14 cellular contexts compared by ENCODE assay signal in the genomic region with DNA sequence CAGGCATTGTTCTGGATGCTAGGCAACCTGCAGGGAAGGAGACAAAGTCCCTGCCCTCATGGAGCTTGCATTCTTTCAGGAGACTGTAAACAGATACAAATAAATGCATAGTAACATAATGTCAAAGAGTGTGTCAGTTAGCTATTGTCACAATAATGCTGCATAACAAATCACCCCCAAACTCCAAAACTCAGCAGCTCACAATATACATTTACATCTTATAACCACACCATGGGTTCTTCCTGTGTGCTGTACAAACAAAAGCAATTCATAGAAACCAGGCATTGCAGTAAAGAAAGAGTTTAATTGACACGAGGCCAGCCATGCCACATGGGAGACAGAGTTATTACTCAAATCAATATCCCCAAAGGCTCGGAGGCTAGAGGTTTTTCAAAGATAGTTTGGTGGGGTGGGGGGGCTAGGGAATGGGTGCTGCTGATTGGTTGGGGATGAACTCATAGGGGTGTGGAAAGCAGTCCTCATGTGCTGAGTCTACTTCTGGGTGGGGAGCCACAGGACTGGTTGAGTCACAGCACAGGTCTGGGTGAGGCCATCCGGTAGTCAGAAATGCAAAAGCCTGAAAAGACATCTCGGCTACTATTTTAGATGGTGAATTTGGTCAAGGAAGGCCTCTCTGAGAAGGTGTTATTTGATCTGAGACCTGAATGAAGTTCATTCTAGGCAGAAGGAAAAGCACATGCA.
DNase-seq lines count a peak whose midpoint lies in the region; ATAC-seq and TF ChIP-seq lines count a peak whose summit lies in the region.
"Had no signal": no experiment of that assay in that cellular context is flagged by ENCODE, and none has a peak within 500 bp of the region (broad histone marks: within the 10 kb centered on the region; RNA-seq: fewer than 3 reads in every experiment).

No MANE protein-coding gene starts in this region.

- 92% methylated on average over 2 of the region's 4 CpGs for WGBS in mammary epithelial cell (ENCODE audit: low coverage, missing lambda C conversion rate)

- dilution Hi-C loops in mammary epithelial cell (cut with HindIII; ENCODE audit: low sequenced_read_pairs), result no loop called here

- no peak for TF ChIP-seq CTCF in Calu3 (IDR thresholded peaks at IDR 0.05; ENCODE audit: unreplicated experiment)
- TF ChIP-seq CTCF in mammary epithelial cell (conservative IDR thresholded peaks at IDR 0.05 in 1 of 2, IDR thresholded peaks at IDR 0.05 in 1 of 2; ENCODE audit: extremely low read depth in 1 of 2, insufficient read depth in 1 of 2, low read depth in 1 of 2, low read length in 2 of 2), result no peak
- TF ChIP-seq CTCF in nephron (IDR thresholded peaks at IDR 0.05; ENCODE audit: unreplicated experiment in 3 of 3), result no peak
- TF ChIP-seq CTCF in dorsolateral prefrontal cortex (IDR thresholded peaks at IDR 0.05 in 54 of 56, conservative IDR thresholded peaks at IDR 0.05 in 2 of 56; ENCODE audit: low read depth in 1 of 56, partially characterized antibody in 56 of 56), result no peak

- no peaks in the 10 kb centered on the region for H3K9me3 ChIP-seq in mammary epithelial cell (replicated peaks; ENCODE audit: insufficient read depth, low read length)

- H3K27me3 ChIP-seq in mammary epithelial cell (ENCODE audit: insufficient read depth, low read length) (no peaks in the 10 kb centered on the region), dorsolateral prefrontal cortex (no peaks in the 10 kb centered on the region)
- H3K27me3 ChIP-seq: brain microvascular endothelial cell, right atrium auricular region had no signal

- peak overlapping the region; percentile 94 for H3K27ac Mint-ChIP-seq in Calu3 (ENCODE audit: unreplicated experiment)
- H3K27ac Mint-ChIP-seq in nephron, result peak overlapping the region; percentile 56 to 86 (median 80)

- CTCF ChIA-PET in Calu3 (lab: Charles Lee), result interaction anchor here (0.6 to 1.3 kb wide), 3 partner anchors 51 to 88 kb away, joined by 3 to 5 read pairs (median 3); partner anchors contain the start of genes IQCK and KNOP1
- CTCF ChIA-PET in mammary epithelial cell (lab: Charles Lee; ENCODE audit: low non-redundant PET), result no interaction called here

- peak overlapping the region; percentile 20 for H3K4me3 Mint-ChIP-seq in activated T-cell treated with anti-CD3 and anti-CD28 coated beads, Interleukin-2, amount 50 U/mL, for 4 hours
- peak overlapping the region; percentile 40 for H3K4me3 Mint-ChIP-seq in Calu3 (ENCODE audit: low read depth, unreplicated experiment)
- no peak overlapping the region for H3K4me3 Mint-ChIP-seq in nephron
- H3K4me3 Mint-ChIP-seq: dendritic cell treated with granulocyte-macrophage colony-stimulating factor and Interleukin-4, amounts not matched to agents 40 ng/mL and 50 ng/mL, for 4 days; mesothelial cell of epicardium had no signal

- no peak overlapping the region for H3K4me2 ChIP-seq in mammary epithelial cell (ENCODE audit: insufficient read depth, low read depth, low read length)

- no peaks in the 10 kb centered on the region for H4K20me1 ChIP-seq in mammary epithelial cell (ENCODE audit: insufficient read depth, low read length)

- no peak overlapping the region for H2AFZ ChIP-seq in mammary epithelial cell (ENCODE audit: low read depth, low read length)

- H3K4me1 ChIP-seq in mammary epithelial cell (ENCODE audit: insufficient read depth, low read length), result peaks cover 7% of the 10 kb centered on the region

- in situ Hi-C loops in mammary epithelial cell (cut with MboI; ENCODE audit: low sequenced_read_pairs in 2 of 2), result no loop called here

- no peaks in the 10 kb centered on the region for H3K27me3 Mint-ChIP-seq in activated T-cell treated with anti-CD3 and anti-CD28 coated beads, Interleukin-2, amount 50 U/mL, for 4 hours (ENCODE audit: low read depth)
- no peaks in the 10 kb centered on the region for H3K27me3 Mint-ChIP-seq in Calu3 (ENCODE audit: unreplicated experiment)
- H3K27me3 Mint-ChIP-seq in nephron (ENCODE audit: low read depth), result no peaks in the 10 kb centered on the region
- H3K27me3 Mint-ChIP-seq: dendritic cell treated with granulocyte-macrophage colony-stimulating factor and Interleukin-4, amounts not matched to agents 40 ng/mL and 50 ng/mL, for 4 days had no signal

- H3K36me3 ChIP-seq in mammary epithelial cell (ENCODE audit: insufficient read depth, low read length), result no peaks in the 10 kb centered on the region
- H3K36me3 ChIP-seq: brain microvascular endothelial cell, right atrium auricular region had no signal

- intact Hi-C loops in Calu3 (cut with micrococcal nuclease; ENCODE audit: unreplicated experiment), result no loop called here
- intact Hi-C loops in mammary epithelial cell (cut with micrococcal nuclease), result no loop called here
- intact Hi-C loops in dorsolateral prefrontal cortex (cut with DNase I), result no loop called here

- H3K4me1 Mint-ChIP-seq in activated T-cell treated with anti-CD3 and anti-CD28 coated beads, Interleukin-2, amount 50 U/mL, for 4 hours (ENCODE audit: low read depth), result peaks cover 19% of the 10 kb centered on the region
- H3K4me1 Mint-ChIP-seq in Calu3 (ENCODE audit: low read depth, unreplicated experiment) (peaks cover 59% of the 10 kb centered on the region), nephron (peaks cover 26% of the 10 kb centered on the region)

- no peak for ATAC-seq in activated T-cell treated with anti-CD3 and anti-CD28 coated beads, Interleukin-2, amount 50 U/mL, for 4 hours

- H3K9me3 Mint-ChIP-seq in activated T-cell treated with anti-CD3 and anti-CD28 coated beads, Interleukin-2, amount 50 U/mL, for 4 hours, result peaks cover 11% of the 10 kb centered on the region
- peaks cover 4% of the 10 kb centered on the region for H3K9me3 Mint-ChIP-seq in Calu3 (ENCODE audit: low read depth, unreplicated experiment)
- H3K9me3 Mint-ChIP-seq in nephron, result peaks cover 11% of the 10 kb centered on the region

- DNase-seq in activated T-cell treated with anti-CD3 and anti-CD28 coated beads, Interleukin-2, amount 50 U/mL, for 4 hours, result no peak
- DNase-seq in activated T-cell treated with anti-CD3 and anti-CD28 coated beads for 4 hours, result no peak
- peak; percentile 21 for DNase-seq in Calu3
- DNase-seq in mammary epithelial cell, result peak; percentile 45
- DNase-seq in NCI-H748 treated with DMSO at 0.1 percent for 48 hours (lab: John Stamatoyannopoulos, UW), result no peak
- no peak for DNase-seq in stimulated activated CD4-positive, alpha-beta T cell treated with anti-CD3 and anti-CD28 coated beads, Interleukin-15, amount 100 ng/mL, for 24 hours
- no peak for DNase-seq in dorsolateral prefrontal cortex
- DNase-seq: brain microvascular endothelial cell, IMR-90, nucleus accumbens had no signal

- no peaks in the 10 kb centered on the region for H3K36me3 Mint-ChIP-seq in activated T-cell treated with anti-CD3 and anti-CD28 coated beads, Interleukin-2, amount 50 U/mL, for 4 hours (ENCODE audit: insufficient read depth)
- H3K36me3 Mint-ChIP-seq in Calu3 (ENCODE audit: insufficient read depth, unreplicated experiment), result peaks cover 47% of the 10 kb centered on the region
- peaks cover 19% of the 10 kb centered on the region for H3K36me3 Mint-ChIP-seq in nephron (ENCODE audit: low read depth)

- H3K9ac ChIP-seq in mammary epithelial cell (ENCODE audit: insufficient read depth, low read length), result no peak overlapping the region

- no peaks in the 10 kb centered on the region for H3K79me2 ChIP-seq in mammary epithelial cell (ENCODE audit: insufficient read depth, low read length)

- H3K27ac ChIP-seq in mammary epithelial cell (ENCODE audit: insufficient read depth, low read depth, low read length) (no peak overlapping the region), dorsolateral prefrontal cortex (peak overlapping the region in 1 of 59 donors; percentile 49)
- H3K27ac ChIP-seq: brain microvascular endothelial cell had no signal

- H3K4me3 ChIP-seq in mammary epithelial cell (replicated peaks in 1 of 3; ENCODE audit: insufficient read depth in 1 of 3, low read depth in 2 of 3, low read length in 3 of 3), result no peak overlapping the region
- H3K4me3 ChIP-seq in dorsolateral prefrontal cortex, result no peak overlapping the region
- H3K4me3 ChIP-seq: right atrium auricular region had no signal

- BruUV-seq in Calu3 (replicated peaks; lab: Mats Ljungman, UMichigan) (no TSS peak), mammary epithelial cell (replicated peaks; lab: Mats Ljungman, UMichigan) (no TSS peak)

Comparison
In these comparisons a context has a peak if more than half of its experiments do, and no peak if none do; other contexts are left out.
1. DNase-seq: peak in Calu3 (single experiment) and mammary epithelial cell (single experiment); none in activated T-cell treated with anti-CD3 and anti-CD28 coated beads, Interleukin-2, amount 50 U/mL, for 4 hours (single experiment), activated T-cell treated with anti-CD3 and anti-CD28 coated beads for 4 hours (single experiment), NCI-H748 treated with DMSO at 0.1 percent for 48 hours (single experiment), stimulated activated CD4-positive, alpha-beta T cell treated with anti-CD3 and anti-CD28 coated beads, Interleukin-15, amount 100 ng/mL, for 24 hours (single experiment) and dorsolateral prefrontal cortex (0 of 10).
2. H3K4me3 Mint-ChIP-seq: peak in activated T-cell treated with anti-CD3 and anti-CD28 coated beads, Interleukin-2, amount 50 U/mL, for 4 hours (single experiment) and Calu3 (single experiment); none in nephron (0 of 3).